In genomic region chr10:6416892-6417512, GRCh38 we compare ENCODE assay signal across 8 cellular contexts.
DNase-seq lines count a peak whose midpoint lies in the region; ATAC-seq and TF ChIP-seq lines count a peak whose summit lies in the region.

No MANE protein-coding gene starts in this region.

- H4K20me1 ChIP-seq in MM.1S (ENCODE audit: insufficient read depth, low read length) = no peaks in the 10 kb centered on the region

- peak; percentile 52 to 75 for ATAC-seq in gastrocnemius medialis

- TF ChIP-seq CTCF in MM.1S (IDR thresholded peaks at IDR 0.05; ENCODE audit: low read length) (peak; percentile 72), right atrium auricular region (IDR thresholded peaks at IDR 0.05) (peak; percentile 61 to 65), gastrocnemius medialis (IDR thresholded peaks at IDR 0.05 in 4 of 5, conservative IDR thresholded peaks at IDR 0.05 in 1 of 5) (peak; percentile 58 to 70 (median 62))

- H3K4me2 ChIP-seq in MM.1S (ENCODE audit: low read depth, low read length) = no peak overlapping the region

- H3K27ac ChIP-seq in MM.1S (ENCODE audit: low read length) = no peak overlapping the region
- no peak overlapping the region for H3K27ac ChIP-seq in right atrium auricular region
- H3K27ac ChIP-seq in gastrocnemius medialis = no peak overlapping the region

- H3K9ac ChIP-seq in MM.1S (ENCODE audit: low read length) = no peak overlapping the region

- H3K27me3 ChIP-seq in MM.1S (replicated peaks; ENCODE audit: insufficient read depth, low read length) (no peaks in the 10 kb centered on the region), right atrium auricular region (no peaks in the 10 kb centered on the region), gastrocnemius medialis (no peaks in the 10 kb centered on the region)

- intact Hi-C loops in gastrocnemius medialis (cut with DNase I; ENCODE audit: low total_unique reads) = loop anchor here (5.0 to 10.0 kb wide), 2 partner anchors 168 to 250 kb away; partner anchors contain the start of gene PRKCQ

- H3K9me3 ChIP-seq in MM.1S (replicated peaks; ENCODE audit: insufficient read depth, low read length) (no peaks in the 10 kb centered on the region), right atrium auricular region (no peaks in the 10 kb centered on the region), gastrocnemius medialis (no peaks in the 10 kb centered on the region)

- in situ Hi-C loops in gastrocnemius medialis (cut with MboI; ENCODE audit: low sequenced_read_pairs in 4 of 4) = loop anchor here in 1 of 4 donors (10.0 to 25.0 kb wide), 2 partner anchors 248 to 995 kb away; partner anchors contain the start of gene SFMBT2

- no peak overlapping the region for H3K4me3 ChIP-seq in MM.1S (ENCODE audit: low read length)
- no peak overlapping the region for H3K4me3 ChIP-seq in right atrium auricular region
- H3K4me3 ChIP-seq in gastrocnemius medialis = no peak overlapping the region

- no peaks in the 10 kb centered on the region for H3K36me3 ChIP-seq in MM.1S (replicated peaks; ENCODE audit: insufficient read depth, low read length)
- H3K36me3 ChIP-seq in right atrium auricular region = no peaks in the 10 kb centered on the region
- H3K36me3 ChIP-seq in gastrocnemius medialis = no peaks in the 10 kb centered on the region

- no peak for TF ChIP-seq POLR2A in gastrocnemius medialis (IDR thresholded peaks at IDR 0.05)

- H3K79me2 ChIP-seq in MM.1S (ENCODE audit: low read length) = no peaks in the 10 kb centered on the region

- no peaks in the 10 kb centered on the region for H3K9me2 ChIP-seq in MM.1S (replicated peaks; ENCODE audit: insufficient read depth, low read length)

- DNase-seq in activated T-cell treated with anti-CD3 and anti-CD28 coated beads for 4 hours (peak; percentile 12), MM.1S (peak; percentile 56), amniotic epithelial cell (ENCODE audit: low read depth) (peak; percentile 60), right atrium auricular region (ENCODE audit: low spot score) (no peak), gastrocnemius medialis (no peak), ureter (ENCODE audit: low spot score) (no peak)
- no peak for DNase-seq in activated T-cell treated with anti-CD3 and anti-CD28 coated beads, Interleukin-2, amount 50 U/mL, for 48 hours
- DNase-seq in activated naive CD4-positive, alpha-beta T cell (lab: John Stamatoyannopoulos, UW) = no peak

- no peak overlapping the region for H2AFZ ChIP-seq in MM.1S (ENCODE audit: low read length)

- no peaks in the 10 kb centered on the region for H3F3A ChIP-seq in MM.1S (ENCODE audit: insufficient read depth, low read length)

- no peaks in the 10 kb centered on the region for H3K4me1 ChIP-seq in MM.1S (ENCODE audit: low read length)
- no peaks in the 10 kb centered on the region for H3K4me1 ChIP-seq in right atrium auricular region
- H3K4me1 ChIP-seq in gastrocnemius medialis = no peaks in the 10 kb centered on the region

Comparison
In these comparisons a context has a peak if more than half of its experiments do, and no peak if none do; other contexts are left out.
1. DNase-seq: peak in activated T-cell treated with anti-CD3 and anti-CD28 coated beads for 4 hours (single experiment), MM.1S (single experiment) and amniotic epithelial cell (single experiment); none in activated T-cell treated with anti-CD3 and anti-CD28 coated beads, Interleukin-2, amount 50 U/mL, for 48 hours (0 of 2), right atrium auricular region (single experiment), gastrocnemius medialis (0 of 2), ureter (single experiment) and activated naive CD4-positive, alpha-beta T cell (0 of 4).
2. Peak in every context shown above with its lines, with median percentiles within 50 percentile points of each other: CTCF ChIP-seq.